In the genomic region with DNA sequence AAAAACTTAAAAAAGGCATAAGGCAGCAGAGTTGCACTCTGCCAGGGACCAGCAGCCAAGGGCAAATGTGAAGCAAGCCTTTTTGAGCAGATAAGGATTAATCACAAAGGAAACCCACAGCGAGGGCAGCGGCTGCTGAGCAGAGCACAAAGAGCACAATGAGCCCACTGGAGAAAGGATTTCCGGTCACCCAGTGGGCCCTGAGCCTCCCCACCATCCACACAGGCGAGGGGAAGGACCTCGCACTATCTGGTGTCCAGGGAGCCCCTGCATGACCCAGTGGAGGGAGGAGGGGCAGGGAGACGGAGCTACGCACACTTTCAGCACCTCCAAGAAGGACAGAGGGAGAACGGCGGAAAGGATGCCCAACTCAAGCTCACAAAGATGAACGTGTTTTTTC, we compare ENCODE assay signal across 20 cellular contexts. TPM values are rescaled to one million over a fixed set of nuclear protein-coding genes. Genes with fewer than 3 reads are reported as not detected.
A peak's percentile ranks its signal among the peaks of the same experiment; 100 is the strongest.
DNase-seq lines count a peak whose midpoint lies in the region; ATAC-seq and TF ChIP-seq lines count a peak whose summit lies in the region.
"Had no signal": no experiment of that assay in that cellular context is flagged by ENCODE, and none has a peak within 500 bp of the region (broad histone marks: within the 10 kb centered on the region; RNA-seq: fewer than 3 reads in every experiment).

No MANE protein-coding gene starts in this region.

- 60% methylated on average over 10 of the region's 10 CpGs for WGBS in esophagus muscularis mucosa
- WGBS in thyroid gland, 2 donors = 82 to 83% methylated on average over 10 of the region's 10 CpGs

- no peak for TF ChIP-seq EP300 in esophagus muscularis mucosa (IDR thresholded peaks at IDR 0.05)

- H3K27me3 Mint-ChIP-seq in nephron progenitor cell (ENCODE audit: low read depth, poor library complexity) = peaks cover 3% of the 10 kb centered on the region
- peaks cover 3% of the 10 kb centered on the region for H3K27me3 Mint-ChIP-seq in type B pancreatic cell

- H3K36me3 Mint-ChIP-seq in nephron progenitor cell (ENCODE audit: low read depth) (no peaks in the 10 kb centered on the region), type B pancreatic cell (no peaks in the 10 kb centered on the region)
- H3K36me3 Mint-ChIP-seq: activated naive CD8-positive, alpha-beta T cell; stimulated activated effector memory CD8-positive, alpha-beta T cell treated with anti-CD3 and anti-CD28 coated beads, Interleukin-12 subunit alpha, Interleukin-12 subunit beta, amount 100 ng/mL, for 72 hours had no signal

- peaks cover 44% of the 10 kb centered on the region for H3K4me1 Mint-ChIP-seq in nephron progenitor cell
- H3K4me1 Mint-ChIP-seq in type B pancreatic cell (ENCODE audit: unreplicated experiment) = peaks cover 22% of the 10 kb centered on the region
- H3K4me1 Mint-ChIP-seq: stimulated activated effector memory CD8-positive, alpha-beta T cell treated with anti-CD3 and anti-CD28 coated beads, Interleukin-12 subunit alpha, Interleukin-12 subunit beta, amount 100 ng/mL, for 72 hours had no signal

- H3K27me3 ChIP-seq in left ventricle myocardium inferior (ENCODE audit: low read depth) (no peaks in the 10 kb centered on the region), esophagus muscularis mucosa (no peaks in the 10 kb centered on the region), thyroid gland (no peaks in the 10 kb centered on the region)
- H3K27me3 ChIP-seq: BLaER1 treated with 17β-estradiol and CSF1 and Interleukin-3, amounts not matched to agents 10 nM and 100 nM had no signal

- H3K4me3 Mint-ChIP-seq in nephron progenitor cell = no peak overlapping the region
- no peak overlapping the region for H3K4me3 Mint-ChIP-seq in type B pancreatic cell
- H3K4me3 Mint-ChIP-seq: activated naive CD8-positive, alpha-beta T cell; stimulated activated effector memory CD8-positive, alpha-beta T cell treated with anti-CD3 and anti-CD28 coated beads, Interleukin-12 subunit alpha, Interleukin-12 subunit beta, amount 100 ng/mL, for 72 hours had no signal

- peak overlapping the region; percentile 84 for H3K27ac ChIP-seq in left ventricle myocardium inferior (replicated peaks)
- H3K27ac ChIP-seq in esophagus muscularis mucosa (replicated peaks in 1 of 4) = peak overlapping the region; percentile 59 to 80 (median 72)
- H3K27ac ChIP-seq in thyroid gland = no peak overlapping the region
- H3K27ac ChIP-seq: BLaER1 treated with 17β-estradiol and CSF1 and Interleukin-3, amounts not matched to agents 10 nM and 100 nM; RWPE1 had no signal

- H3K9me3 ChIP-seq in left ventricle myocardium inferior (replicated peaks) (no peaks in the 10 kb centered on the region), esophagus muscularis mucosa (no peaks in the 10 kb centered on the region), thyroid gland (no peaks in the 10 kb centered on the region)
- H3K9me3 ChIP-seq: BLaER1 treated with 17β-estradiol and CSF1 and Interleukin-3, amounts not matched to agents 10 nM and 100 nM had no signal

- H3K27ac Mint-ChIP-seq in nephron progenitor cell (no peak overlapping the region), type B pancreatic cell (no peak overlapping the region)
- H3K27ac Mint-ChIP-seq: activated naive CD8-positive, alpha-beta T cell; stimulated activated effector memory CD8-positive, alpha-beta T cell treated with anti-CD3 and anti-CD28 coated beads, Interleukin-12 subunit alpha, Interleukin-12 subunit beta, amount 100 ng/mL, for 72 hours had no signal

- H3K36me3 ChIP-seq in left ventricle myocardium inferior = no peaks in the 10 kb centered on the region
- peaks cover 0 to 5% (median 2%) of the 10 kb centered on the region in 4 donors for H3K36me3 ChIP-seq in esophagus muscularis mucosa
- no peaks in the 10 kb centered on the region for H3K36me3 ChIP-seq in thyroid gland
- H3K36me3 ChIP-seq: BLaER1 treated with 17β-estradiol and CSF1 and Interleukin-3, amounts not matched to agents 10 nM and 100 nM had no signal

- intact Hi-C loops in left ventricle myocardium inferior (cut with micrococcal nuclease) = no loop called here
- intact Hi-C loops in left ventricle myocardium superior (cut with micrococcal nuclease) = no loop called here
- intact Hi-C loops in esophagus muscularis mucosa (cut with DNase I) = loop anchor here (5.0 kb wide), 1 partner anchor 35 kb away; no protein-coding TSS in a partner anchor
- intact Hi-C loops in thyroid gland (cut with DNase I) = no loop called here

- no peaks in the 10 kb centered on the region for H3K9me3 Mint-ChIP-seq in nephron progenitor cell
- no peaks in the 10 kb centered on the region for H3K9me3 Mint-ChIP-seq in type B pancreatic cell
- H3K9me3 Mint-ChIP-seq: stimulated activated effector memory CD8-positive, alpha-beta T cell treated with anti-CD3 and anti-CD28 coated beads, Interleukin-12 subunit alpha, Interleukin-12 subunit beta, amount 100 ng/mL, for 72 hours had no signal

- H3K4me3 ChIP-seq in left ventricle myocardium inferior (no peak overlapping the region), esophagus muscularis mucosa (no peak overlapping the region), thyroid gland (replicated peaks in 1 of 3) (no peak overlapping the region)
- H3K4me3 ChIP-seq: BLaER1 treated with 17β-estradiol and CSF1 and Interleukin-3, amounts not matched to agents 10 nM and 100 nM had no signal

- peaks cover 99% of the 10 kb centered on the region for H3K4me1 ChIP-seq in left ventricle myocardium inferior
- H3K4me1 ChIP-seq in esophagus muscularis mucosa = peaks cover 88 to 100% (median 96%) of the 10 kb centered on the region in 4 donors
- peaks cover 10 to 46% of the 10 kb centered on the region in 2 donors for H3K4me1 ChIP-seq in thyroid gland

- TF ChIP-seq POLR2A in esophagus muscularis mucosa (IDR thresholded peaks at IDR 0.05; ENCODE audit: low read depth) (no peak), thyroid gland (IDR thresholded peaks at IDR 0.05) (no peak), GM18505 (IDR thresholded peaks at IDR 0.05; ENCODE audit: borderline replicate concordance, extremely low read depth, insufficient read depth, insufficient read length) (no peak)

- DNase-seq in left ventricle myocardium inferior = no peak
- DNase-seq in left ventricle myocardium superior = no peak
- DNase-seq in esophagus muscularis mucosa (ENCODE audit: extremely low spot score) = peak; percentile 81
- peak; percentile 20 for DNase-seq in nephron progenitor cell
- peak; percentile 55 for DNase-seq in type B pancreatic cell (ENCODE audit: extremely low spot score, unreplicated experiment)
- no peak for DNase-seq in amniotic stem cell (lab: John Stamatoyannopoulos, UW)
- no peak for DNase-seq in thyroid gland
- DNase-seq: activated CD4-positive, alpha-beta T cell treated with anti-CD3 and anti-CD28 coated beads, Interleukin-2, amount 50 U/mL, for 4 hours; activated T-cell treated with anti-CD3 and anti-CD28 coated beads, Interleukin-2, amount 50 U/mL, for 48 hours; dorsolateral prefrontal cortex; GDM1; HCEC 1CT; NCI-H187; NCI-H345; NK-92 treated with Interleukin-12 subunit alpha and Interleukin-12 subunit beta, amount 100 ng/mL, for 24 hours had no signal

- TF ChIP-seq CTCF in left ventricle myocardium inferior (IDR thresholded peaks at IDR 0.05; ENCODE audit: borderline replicate concordance) = no peak
- TF ChIP-seq CTCF in esophagus muscularis mucosa (IDR thresholded peaks at IDR 0.05) = no peak
- TF ChIP-seq CTCF in nephron progenitor cell (IDR thresholded peaks at IDR 0.05) = no peak
- no peak for TF ChIP-seq CTCF in type B pancreatic cell (conservative IDR thresholded peaks at IDR 0.05)
- TF ChIP-seq CTCF in thyroid gland (IDR thresholded peaks at IDR 0.05) = no peak

- no peak for ATAC-seq in left ventricle myocardium superior
- ATAC-seq in GM18505 (IDR thresholded peaks at IDR 0.05; ENCODE audit: unreplicated experiment) = no peak
- ATAC-seq: stimulated activated effector memory CD8-positive, alpha-beta T cell treated with anti-CD3 and anti-CD28 coated beads, Interleukin-12 subunit alpha, Interleukin-12 subunit beta, amount 100 ng/mL, for 72 hours had no signal

RNA-seq across cellular contexts. Expression of a gene that starts 40.0 kb away (rescaled TPM):
- 120 TPM for total RNA-seq in left ventricle myocardium inferior
- 119 TPM for total RNA-seq in left ventricle myocardium superior
- total RNA-seq in esophagus muscularis mucosa = 100 to 1,000 TPM; 328 to 578 (median 405) TPM
- total RNA-seq in type B pancreatic cell (ENCODE audit: low replicate concordance) = 20.4 and 83.6 TPM in 2 replicates
- 100 to 1,000 TPM in 2 of 4 donors, 10 to 100 TPM in 2; 71.3 to 161 (median 112) TPM for total RNA-seq in thyroid gland

RNA-seq across cellular contexts. Expression of a gene that starts 40.1 kb away (rescaled TPM):
- total RNA-seq in left ventricle myocardium inferior = 117 TPM
- 126 TPM for total RNA-seq in left ventricle myocardium superior
- total RNA-seq in esophagus muscularis mucosa = 100 to 1,000 TPM; 419 to 931 (median 555) TPM
- total RNA-seq in type B pancreatic cell (ENCODE audit: low replicate concordance) = 38.6 and 145 TPM in 2 replicates
- total RNA-seq in thyroid gland = 100 to 1,000 TPM in 3 of 4 donors, 10 to 100 TPM in 1; 97.6 to 193 (median 131) TPM

Comparison
In these comparisons a context has a peak if more than half of its experiments do, and no peak if none do; other contexts are left out.
1. DNase-seq: peak in esophagus muscularis mucosa (single experiment), nephron progenitor cell (single experiment) and type B pancreatic cell (single experiment); none in left ventricle myocardium inferior (single experiment), left ventricle myocardium superior (single experiment), amniotic stem cell (single experiment) and thyroid gland (0 of 2).
2. H3K27ac ChIP-seq: peak in left ventricle myocardium inferior (single experiment) and esophagus muscularis mucosa (4 of 4); none in thyroid gland (0 of 3).